ENCODE assay signal across 10 cellular contexts in the genomic region with DNA sequence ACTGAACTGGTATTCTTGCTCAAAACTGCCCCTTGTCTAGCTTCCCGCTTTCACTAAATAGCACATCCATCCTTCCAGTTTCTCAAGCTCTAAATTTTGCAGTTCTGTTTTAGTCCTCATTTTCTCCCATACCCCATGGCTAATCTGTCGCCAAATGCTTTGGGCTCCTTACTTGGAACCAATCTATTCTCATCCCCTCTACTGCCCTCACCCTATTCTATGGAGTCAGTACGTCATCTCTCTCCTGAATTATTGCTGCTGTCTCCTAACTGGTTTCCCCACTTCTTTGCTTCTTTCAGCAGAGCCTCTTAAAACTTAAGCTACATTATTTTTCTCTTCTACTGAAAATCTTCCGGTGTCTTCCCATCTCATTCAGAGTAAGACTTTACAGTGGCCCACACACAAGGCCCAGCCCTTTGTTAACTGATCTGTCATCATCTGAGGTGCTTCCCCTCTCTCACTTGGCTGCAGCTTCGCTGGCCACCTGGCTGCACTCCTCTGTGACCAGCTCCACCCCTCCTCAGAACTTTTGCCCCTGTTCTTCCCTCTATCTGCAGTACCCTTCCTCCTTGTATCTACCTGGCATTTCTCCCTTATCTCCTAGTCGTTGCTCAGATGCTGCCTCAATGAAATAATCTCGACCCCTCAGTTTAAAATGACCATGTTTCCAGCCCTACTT. TPM values are rescaled to one million over a fixed set of nuclear protein-coding genes. Genes with fewer than 3 reads are reported as not detected.
DNase-seq lines count a peak whose midpoint lies in the region; ATAC-seq and TF ChIP-seq lines count a peak whose summit lies in the region.
"Had no signal": no experiment of that assay in that cellular context is flagged by ENCODE, and none has a peak within 500 bp of the region (broad histone marks: within the 10 kb centered on the region; RNA-seq: fewer than 3 reads in every experiment).

No MANE protein-coding gene starts in this region.

- H2BK15ac ChIP-seq in mesendoderm (replicated peaks; ENCODE audit: low read depth) = no peak overlapping the region

- peak; percentile 72 for ATAC-seq in GM18867 (IDR thresholded peaks at IDR 0.05; ENCODE audit: unreplicated experiment)
- peak; percentile 97 for ATAC-seq in GM21737 (IDR thresholded peaks at IDR 0.05; ENCODE audit: unreplicated experiment)
- peak; percentile 93 for ATAC-seq in HG03159 (IDR thresholded peaks at IDR 0.05; ENCODE audit: unreplicated experiment)
- no peak for ATAC-seq in mucosa of descending colon

- no peaks in the 10 kb centered on the region for H3K36me3 ChIP-seq in mesendoderm (ENCODE audit: control insufficient read depth, insufficient read depth, low read length)
- no peaks in the 10 kb centered on the region for H3K36me3 ChIP-seq in mucosa of descending colon (ENCODE audit: low read depth)
- H3K36me3 ChIP-seq in BE2C = no peaks in the 10 kb centered on the region
- H3K36me3 ChIP-seq: esophagus muscularis mucosa had no signal

- H3K56ac ChIP-seq in mesendoderm (ENCODE audit: low read length) = no peak overlapping the region

- no peak overlapping the region for H3K18ac ChIP-seq in mesendoderm (ENCODE audit: low read length)

- H3K4me1 ChIP-seq in mesendoderm (ENCODE audit: control insufficient read depth, low read depth, low read length) = peaks cover 19% of the 10 kb centered on the region
- H3K4me1 ChIP-seq in mucosa of descending colon (ENCODE audit: low read depth) = peaks cover 2% of the 10 kb centered on the region
- H3K4me1 ChIP-seq in BE2C = no peaks in the 10 kb centered on the region

- no peak overlapping the region for H3K23ac ChIP-seq in mesendoderm (ENCODE audit: low read length)

- H3K9me3 ChIP-seq in mucosa of descending colon (peaks cover 11% of the 10 kb centered on the region), BE2C (no peaks in the 10 kb centered on the region)

- intact Hi-C loops in mucosa of descending colon (cut with DNase I, micrococcal nuclease) = no loop called here

- TF ChIP-seq CTCF in mucosa of descending colon (IDR thresholded peaks at IDR 0.05) (no peak), BE2C (IDR thresholded peaks at IDR 0.05; ENCODE audit: low read depth, low read length) (no peak)

- H3K79me1 ChIP-seq in mesendoderm (ENCODE audit: low read length) = peaks cover 22% of the 10 kb centered on the region

- H2BK120ac ChIP-seq in mesendoderm (ENCODE audit: low read depth, low read length) = no peak overlapping the region

- H3K4me2 ChIP-seq in mesendoderm (ENCODE audit: low read length) = no peak overlapping the region

- WGBS in mesendoderm (ENCODE audit: extremely low coverage, insufficient coverage, low lambda C conversion rate) = no CpG with 5 or more reads among the region's 7 CpGs

- peak; percentile 23 for DNase-seq in mesendoderm
- DNase-seq in mucosa of descending colon = no peak
- no peak for DNase-seq in activated CD4-positive, alpha-beta T cell treated with anti-CD3 and anti-CD28 coated beads, Interleukin-2, amount 50 U/mL, for 48 hours
- DNase-seq in BE2C = no peak
- DNase-seq in NCI-H510A (lab: John Stamatoyannopoulos, UW) = no peak
- DNase-seq: kidney had no signal

- H4K5ac ChIP-seq in mesendoderm (ENCODE audit: low read length) = no peak overlapping the region

- H3K27ac ChIP-seq in mesendoderm (ENCODE audit: low read depth, low read length) = no peak overlapping the region
- H3K27ac ChIP-seq: esophagus muscularis mucosa had no signal

- no peak overlapping the region for H2AK5ac ChIP-seq in mesendoderm (ENCODE audit: low read length)

- peaks cover 39% of the 10 kb centered on the region for H3K79me2 ChIP-seq in mesendoderm (ENCODE audit: control insufficient read depth, insufficient read depth, low read length)

- H3K27me3 ChIP-seq in mesendoderm (ENCODE audit: insufficient read depth, low read length, poor library complexity) (no peaks in the 10 kb centered on the region), BE2C (no peaks in the 10 kb centered on the region)
- H3K27me3 ChIP-seq: esophagus muscularis mucosa had no signal

- no peak overlapping the region for H4K8ac ChIP-seq in mesendoderm (ENCODE audit: low read depth, low read length)

- no peak overlapping the region for H2BK5ac ChIP-seq in mesendoderm (ENCODE audit: low read length)

- H3K9ac ChIP-seq in mesendoderm (ENCODE audit: low read length) = no peak overlapping the region

- H3K4ac ChIP-seq in mesendoderm (ENCODE audit: low read depth, low read length) = no peak overlapping the region

- H3K4me3 ChIP-seq in mesendoderm (ENCODE audit: low read length) = no peak overlapping the region
- H3K4me3 ChIP-seq in mucosa of descending colon = no peak overlapping the region
- no peak overlapping the region for H3K4me3 ChIP-seq in BE2C (ENCODE audit: low read depth, low read length)
- H3K4me3 ChIP-seq: esophagus muscularis mucosa had no signal

RNA-seq across cellular contexts. Expression of a gene that starts 9.9 kb away (rescaled TPM):
- 33.4 TPM for polyA plus RNA-seq in mesendoderm (2013, experiment 1 of 2)
- polyA plus RNA-seq in mesendoderm (2013, experiment 2 of 2) = 35.9 TPM
- total RNA-seq in mucosa of descending colon = 10 to 100 TPM; 24.7 to 30.0 (median 25.3) TPM
- 51.4 TPM for polyA plus RNA-seq in BE2C (2012; ENCODE audit: insufficient read depth, insufficient read length, low read depth)
